ENCODE assay signal across 8 cellular contexts in genomic region chr22:17774206-17774927, GRCh38. TPM values are rescaled to one million over a fixed set of nuclear protein-coding genes. Genes with fewer than 3 reads are reported as not detected.
DNase-seq lines count a peak whose midpoint lies in the region; ATAC-seq and TF ChIP-seq lines count a peak whose summit lies in the region.

TSS of gene BID (minus strand) at chr22:17774469. CDS start at chr22:17750116, 24,353 bp downstream.

- H3K36me3 Mint-ChIP-seq in endothelial cell (ENCODE audit: low read depth, unreplicated experiment), result peaks cover 3% of the 10 kb centered on the region

- no peak for TF ChIP-seq EP300 in transverse colon (IDR thresholded peaks at IDR 0.05; ENCODE audit: low read depth)

- H3K4me1 ChIP-seq in KMS-11 (ENCODE audit: low read depth, poor library complexity, severe bottlenecking), result peaks cover 56% of the 10 kb centered on the region
- H3K4me1 ChIP-seq in transverse colon, result peaks cover 6 to 47% (median 23%) of the 10 kb centered on the region in 4 donors

- H4K20me1 ChIP-seq in KMS-11 (ENCODE audit: insufficient read depth), result peaks cover 20% of the 10 kb centered on the region; the same call in 1 of the 2 replicates

- peak within 1 kb of the TSS; percentile 99 for H3K4me2 ChIP-seq in KMS-11

- CTCF ChIA-PET in AG04449 (lab: Yijun Ruan, JAX), result interaction anchor here (1.4 to 1.9 kb wide), 4 partner anchors 11 to 37 kb away, joined by 3 to 5 read pairs (median 5); no protein-coding TSS in a partner anchor

- peaks cover 16% of the 10 kb centered on the region for H3K27me3 Mint-ChIP-seq in endothelial cell (ENCODE audit: unreplicated experiment)

- H3K9ac ChIP-seq in KMS-11, result peak within 1 kb of the TSS; percentile 85

- in situ Hi-C loops in transverse colon (cut with MboI; ENCODE audit: low pct_ligation_motif_present in 1 of 4, low pct_unique_long_range_greater_than_20kb in 1 of 4, low sequenced_read_pairs in 3 of 4), result no loop called here

- intact Hi-C loops in transverse colon (cut with DNase I; ENCODE audit: low total_unique reads), result no loop called here

- H3K9me3 Mint-ChIP-seq in endothelial cell (ENCODE audit: unreplicated experiment), result no peaks in the 10 kb centered on the region

- H2AFZ ChIP-seq in KMS-11 (ENCODE audit: low read depth), result peak within 1 kb of the TSS; percentile 61; the same call in 1 of the 2 replicates

- WGBS in transverse colon (ENCODE audit: low coverage in 1 of 2), 2 donors, result 2% methylated on average over 33 of the region's 64 CpGs; no CpG with 5 or more reads in 1 of the 2 donors

- no peaks in the 10 kb centered on the region for H3K9me3 ChIP-seq in transverse colon

- TF ChIP-seq POLR2A in transverse colon (IDR thresholded peaks at IDR 0.05), result no peak

- H3K4me1 Mint-ChIP-seq in endothelial cell (ENCODE audit: unreplicated experiment), result peaks cover 40% of the 10 kb centered on the region

- TF ChIP-seq CTCF in AG04449 (IDR thresholded peaks at IDR 0.05; ENCODE audit: insufficient read depth, low read length, missing control alignments) (no peak), KMS-11 (conservative IDR thresholded peaks at IDR 0.05; ENCODE audit: low read depth, low read length) (no peak), endothelial cell (IDR thresholded peaks at IDR 0.05; ENCODE audit: unreplicated experiment) (no peak), transverse colon (IDR thresholded peaks at IDR 0.05) (no peak)

- ATAC-seq in GM18867 (IDR thresholded peaks at IDR 0.05; ENCODE audit: unreplicated experiment) (peak; percentile 34), GM21576 (IDR thresholded peaks at IDR 0.05; ENCODE audit: unreplicated experiment) (no peak)

- H3K4me3 ChIP-seq in AG04449 (ENCODE audit: low read depth, low read length) (peak within 1 kb of the TSS; percentile 64), KMS-11 (IDR thresholded peaks at IDR 0.05; ENCODE audit: insufficient read depth, low read depth, low read length) (no peak within 1 kb of the TSS), transverse colon (peak within 1 kb of the TSS; percentile 34 to 97 (median 92))

- H3K36me3 ChIP-seq in KMS-11 (ENCODE audit: insufficient read depth) (no peaks in the 10 kb centered on the region), transverse colon (no peaks in the 10 kb centered on the region)

- no peaks in the 10 kb centered on the region for H3K27me3 ChIP-seq in KMS-11 (ENCODE audit: insufficient read depth, low read depth)
- no peaks in the 10 kb centered on the region for H3K27me3 ChIP-seq in transverse colon

- H3K4me3 Mint-ChIP-seq in endothelial cell (ENCODE audit: unreplicated experiment), result peak within 1 kb of the TSS; percentile 87

- peak within 1 kb of the TSS; percentile 62 for H3K27ac ChIP-seq in KMS-11
- peak within 1 kb of the TSS; percentile 53 to 87 (median 86) for H3K27ac ChIP-seq in transverse colon

- POLR2A ChIA-PET in AG04449 (lab: Yijun Ruan, JAX), result no interaction called here

- peaks cover 67% of the 10 kb centered on the region for H3K79me2 ChIP-seq in KMS-11 (ENCODE audit: insufficient read depth, low read depth)

- no peak for DNase-seq in AG04449 (ENCODE audit: low read depth, low spot score)
- DNase-seq in activated CD4-positive, alpha-beta T cell treated with anti-CD3 and anti-CD28 coated beads, Interleukin-2, amount 50 U/mL, for 1 hour, result peak; percentile 25
- DNase-seq in endothelial cell (ENCODE audit: low spot score), result no peak
- no peak for DNase-seq in mucosa of gallbladder (ENCODE audit: low spot score)
- DNase-seq in transverse colon, result peak; percentile 75

- H3K27ac Mint-ChIP-seq in endothelial cell (ENCODE audit: unreplicated experiment), result no peak within 1 kb of the TSS

RNA-seq across cellular contexts. Expression of gene BID, which starts in this region (rescaled TPM):
- total RNA-seq in endothelial cell (ENCODE audit: unreplicated experiment), result 32.5 TPM
- total RNA-seq in mucosa of gallbladder, result 27.1 TPM
- total RNA-seq in transverse colon, result 10 to 100 TPM; 21.1 to 59.5 (median 25.5) TPM

Comparison
In these comparisons a context has a peak if more than half of its experiments do, and no peak if none do; other contexts are left out.
1. DNase-seq: peak in activated CD4-positive, alpha-beta T cell treated with anti-CD3 and anti-CD28 coated beads, Interleukin-2, amount 50 U/mL, for 1 hour (single experiment) and transverse colon (single experiment); none in AG04449 (single experiment), endothelial cell (single experiment) and mucosa of gallbladder (single experiment).